In genomic region chr5:181104259-181104568, GRCh38 we compare ENCODE assay signal across 1 cellular context.
TF ChIP-seq lines count a peak whose summit lies in the region.

No MANE protein-coding gene starts in this region.

TF ChIP-seq in H1, 55 proteins besides CTCF, POLR2A, EP300 and RAD21:
- TF ChIP-seq SUZ12 (IDR thresholded peaks at IDR 0.05; ENCODE audit: low read length) = 0 out of 2 replicates have a peak, but pooled peaks have one; percentile 23
TF ChIP-seq in H1: peak in this region for 1; not testable (repeated sequence) for 54.
